ENCODE assay signal across 8 cellular contexts in the genomic region with DNA sequence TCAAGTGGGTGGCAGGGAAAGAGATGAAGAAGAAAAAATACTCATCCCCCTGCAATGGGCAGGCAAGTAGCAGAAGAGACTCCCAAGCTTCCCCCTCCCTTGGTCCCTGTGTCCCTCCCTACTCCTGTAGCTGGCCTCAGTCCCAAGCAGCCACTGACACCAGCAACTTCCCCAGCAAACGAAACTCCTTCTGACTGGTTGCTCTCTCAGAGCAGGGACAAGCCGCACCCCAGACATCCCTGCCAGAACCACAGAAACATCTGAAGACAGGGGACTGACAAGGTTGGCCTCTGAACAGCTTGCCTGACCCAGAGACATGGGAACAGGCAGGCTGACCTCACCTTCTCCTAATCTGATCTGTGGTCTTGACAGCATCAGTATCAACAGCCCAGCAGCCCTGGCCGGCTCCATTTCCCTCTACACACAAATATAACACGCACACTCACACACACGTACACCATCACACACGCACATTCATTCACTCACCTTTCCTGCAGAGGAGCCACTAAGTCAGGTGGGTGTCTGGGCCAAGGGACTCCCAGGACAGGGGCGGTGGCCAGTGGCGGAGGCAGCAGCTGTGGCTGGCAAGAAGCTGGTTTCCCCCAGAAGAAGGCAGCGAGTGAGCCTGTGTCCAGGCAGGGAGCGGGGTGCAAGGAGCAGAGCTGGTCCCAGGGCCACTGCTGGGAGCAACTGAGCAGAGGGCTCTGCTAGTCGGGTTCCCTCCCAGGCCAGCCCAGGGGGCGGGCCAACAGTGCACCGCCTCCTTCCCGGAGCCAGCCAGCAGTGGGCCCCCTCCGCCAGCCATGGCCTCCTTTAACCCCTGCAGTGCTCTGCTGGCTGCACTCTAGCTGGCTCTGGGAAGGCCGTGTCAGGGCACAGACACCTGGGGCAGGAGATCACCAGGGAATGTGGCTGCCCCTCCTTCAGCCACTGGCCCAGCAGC. TPM values are rescaled to one million over a fixed set of nuclear protein-coding genes. Genes with fewer than 3 reads are reported as not detected.
DNase-seq lines count a peak whose midpoint lies in the region; ATAC-seq and TF ChIP-seq lines count a peak whose summit lies in the region.

No MANE protein-coding gene starts in this region.

- CTCF ChIA-PET in AG04450 (lab: Charles Lee): interaction anchor here (0.6 to 2.7 kb wide), 7 partner anchors 10 to 94 kb away, joined by 3 to 13 read pairs (median 7); no protein-coding TSS in a partner anchor

- DNase-seq in AG04450 (ENCODE audit: low read depth, low spot score): no peak
- DNase-seq in HCEC 1CT: peak; percentile 60
- peak; percentile 79 for DNase-seq in SK-N-DZ (ENCODE audit: low spot score)
- DNase-seq in fibroblast of lung (ENCODE audit: low read depth in 2 of 2): peak; percentile 44 to 70
- peak; percentile 81 for DNase-seq in myocyte (ENCODE audit: low read depth)

- peak overlapping the region; percentile 61 for H3K9ac ChIP-seq in fibroblast of lung (ENCODE audit: insufficient read depth, low read length)

- H3K9me3 ChIP-seq in AG04450 (ENCODE audit: control insufficient read depth, insufficient read depth, low read length) (no peaks in the 10 kb centered on the region; the same call in 1 of the 2 replicates), fibroblast of lung (ENCODE audit: control insufficient read depth, insufficient read depth, low read depth, low read length) (no peaks in the 10 kb centered on the region)

- H4K20me1 ChIP-seq in fibroblast of lung (ENCODE audit: control insufficient read depth, extremely low read depth, insufficient read depth, low read length): no peaks in the 10 kb centered on the region

- TF ChIP-seq CTCF in AG04450 (IDR thresholded peaks at IDR 0.05; ENCODE audit: low read depth, low read length) (peak; percentile 34), fibroblast of lung (conservative IDR thresholded peaks at IDR 0.05 in 1 of 2, IDR thresholded peaks at IDR 0.05 in 1 of 2; ENCODE audit: low read depth in 1 of 2, low read length in 2 of 2) (peak in 1 of 2 donors; percentile 11)

- H3K4me2 ChIP-seq in fibroblast of lung (ENCODE audit: extremely low read depth, insufficient read depth, low read length): peak overlapping the region; percentile 28

- no peak overlapping the region for H3K27ac ChIP-seq in AG04450 (ENCODE audit: low read depth, low read length)
- peak overlapping the region; percentile 26 for H3K27ac ChIP-seq in fibroblast of lung (ENCODE audit: insufficient read depth, low read length)

- H3K4me3 ChIP-seq in AG04450 (ENCODE audit: low read depth, low read length) (peak overlapping the region; percentile 64), fibroblast of lung (replicated peaks in 1 of 4; ENCODE audit: control extremely low read depth in 1 of 4, insufficient read depth in 1 of 4, low read depth in 3 of 4, low read length in 4 of 4) (peak overlapping the region; percentile 23 to 54 (median 36))

- POLR2A ChIA-PET in AG04450 (lab: Yijun Ruan, JAX): interaction anchor here (0.7 to 0.9 kb wide), 2 partner anchors 9 to 22 kb away, joined by 3 to 5 read pairs; no protein-coding TSS in a partner anchor

- H3K4me1 ChIP-seq in fibroblast of lung (ENCODE audit: control insufficient read depth, extremely low read depth, insufficient read depth, low read length): peaks cover 22% of the 10 kb centered on the region

- H3K27me3 ChIP-seq in AG04450 (ENCODE audit: control insufficient read depth, insufficient read depth, low read length): no peaks in the 10 kb centered on the region
- H3K27me3 ChIP-seq in fibroblast of lung (ENCODE audit: control insufficient read depth, insufficient read depth, low read length): no peaks in the 10 kb centered on the region

- H3K36me3 ChIP-seq in fibroblast of lung (ENCODE audit: control insufficient read depth, insufficient read depth, low read length): peaks cover 2% of the 10 kb centered on the region

- peaks cover 40% of the 10 kb centered on the region for H3K79me2 ChIP-seq in fibroblast of lung (ENCODE audit: control insufficient read depth, insufficient read depth, low read length)

- ATAC-seq in HG02763 (IDR thresholded peaks at IDR 0.05; ENCODE audit: unreplicated experiment): no peak
- ATAC-seq in HG03039 (IDR thresholded peaks at IDR 0.05; ENCODE audit: unreplicated experiment): no peak
- ATAC-seq in GM19452 (IDR thresholded peaks at IDR 0.05; ENCODE audit: unreplicated experiment): no peak

- H2AFZ ChIP-seq in fibroblast of lung (ENCODE audit: low read length): no peak overlapping the region

RNA-seq across cellular contexts. Expression of a gene that starts 59.1 kb away (rescaled TPM):
- polyA plus RNA-seq in AG04450 (2011; rRNA removed): 19.7 and 27.9 TPM in 2 replicates
- 84.1 and 119 TPM in 2 replicates for polyA minus RNA-seq in AG04450 (2011; rRNA and poly(A)+ RNA removed)
- polyA plus RNA-seq in SK-N-DZ (2014; cell fraction: cytosol; rRNA removed): 3.5 and 3.9 TPM in 2 replicates
- 3.5 and 10.2 TPM in 2 replicates for polyA plus RNA-seq in SK-N-DZ (2014; cell fraction: nucleus; rRNA removed)
- total RNA-seq in fibroblast of lung: 44.4 and 49.1 TPM in 2 replicates
- polyA plus RNA-seq in fibroblast of lung: 13.9 and 47.1 TPM in 2 replicates
- 24.7 and 106 TPM in 2 replicates for polyA plus RNA-seq in fibroblast of lung (2012)
- 212 and 695 TPM in 2 replicates for polyA minus RNA-seq in fibroblast of lung (ENCODE audit: low replicate concordance)
- 106 TPM in 2 replicates for total RNA-seq in myocyte
- polyA plus RNA-seq in myocyte (2012): 198 TPM
